11 cellular contexts compared by ENCODE assay signal in the genomic region with DNA sequence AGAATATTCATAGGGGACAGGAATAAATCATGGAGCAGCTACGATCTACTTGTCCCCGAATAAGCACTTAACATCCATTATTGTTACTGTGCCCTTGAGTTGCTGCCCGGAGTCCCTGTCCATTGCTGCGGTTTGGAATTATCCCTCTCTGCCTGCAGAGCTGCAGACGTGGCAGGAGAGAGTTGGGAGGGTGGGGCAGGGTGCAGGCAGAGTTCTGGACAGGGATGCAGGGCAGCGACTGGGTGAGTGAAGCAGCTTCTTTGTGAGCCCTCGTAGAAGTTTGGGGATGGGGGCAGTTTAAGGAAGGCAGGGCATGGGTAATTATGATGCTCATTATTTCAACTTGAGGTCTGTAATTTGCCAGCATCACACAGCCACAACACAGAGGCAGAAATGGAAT. TPM values are rescaled to one million over a fixed set of nuclear protein-coding genes. Genes with fewer than 3 reads are reported as not detected.
DNase-seq lines count a peak whose midpoint lies in the region; ATAC-seq lines count a peak whose summit lies in the region.
"Had no signal": no experiment of that assay in that cellular context is flagged by ENCODE, and none has a peak within 500 bp of the region (broad histone marks: within the 10 kb centered on the region; RNA-seq: fewer than 3 reads in every experiment).

No MANE protein-coding gene starts in this region.

- H3K9me3 ChIP-seq in SJCRH30 (replicated peaks) (no peaks in the 10 kb centered on the region), right cardiac atrium (ENCODE audit: control insufficient read depth, low read length) (no peaks in the 10 kb centered on the region)

- H3K4me1 ChIP-seq in SJCRH30 (peaks cover 13% of the 10 kb centered on the region), right cardiac atrium (ENCODE audit: control insufficient read depth, insufficient read depth, low read length) (peaks cover 4% of the 10 kb centered on the region)

- ATAC-seq in GM18511 (IDR thresholded peaks at IDR 0.05; ENCODE audit: unreplicated experiment) (peak; percentile 5), HG02571 (IDR thresholded peaks at IDR 0.05; ENCODE audit: unreplicated experiment) (peak; percentile 10), HG02763 (IDR thresholded peaks at IDR 0.05; ENCODE audit: unreplicated experiment) (no peak), right cardiac atrium (no peak)

- no peaks in the 10 kb centered on the region for H3K27me3 ChIP-seq in SJCRH30
- H3K27me3 ChIP-seq in H7 (ENCODE audit: control insufficient read depth, insufficient read depth, low read length): no peaks in the 10 kb centered on the region
- no peaks in the 10 kb centered on the region for H3K27me3 ChIP-seq in right cardiac atrium (ENCODE audit: control insufficient read depth, insufficient read depth)

- no peak overlapping the region for H3K27ac ChIP-seq in SJCRH30
- H3K27ac ChIP-seq in right cardiac atrium (ENCODE audit: low read length): no peak overlapping the region

- H3K4me3 ChIP-seq in SJCRH30: peak overlapping the region; percentile 44
- H3K4me3 ChIP-seq in H7 (ENCODE audit: insufficient read depth, low read depth, low read length): no peak overlapping the region
- no peak overlapping the region for H3K4me3 ChIP-seq in right cardiac atrium (ENCODE audit: low read length)

- intact Hi-C loops in right cardiac atrium (cut with DNase I): loop anchor here in 2 of 4 donors (2.0 to 5.0 kb wide), 2 partner anchors 180 to 184 kb away; no protein-coding TSS in a partner anchor

- DNase-seq in SJCRH30 (peak; percentile 24 to 38), myocyte (ENCODE audit: low read depth) (peak; percentile 72), NCI-H748 treated with DMSO at 0.1 percent for 48 hours (lab: John Stamatoyannopoulos, UW) (no peak), H7 (no peak), right cardiac atrium (no peak)
- DNase-seq: natural killer cell had no signal

- no peaks in the 10 kb centered on the region for H3K36me3 ChIP-seq in SJCRH30
- no peaks in the 10 kb centered on the region for H3K36me3 ChIP-seq in H7 (replicated peaks; ENCODE audit: control insufficient read depth, insufficient read depth, low read length)

- 31% methylated on average over 7 of the region's 7 CpGs for WGBS in right cardiac atrium

RNA-seq across cellular contexts. Expression of a gene that starts 52.6 kb away (rescaled TPM):
- total RNA-seq in SJCRH30 (2014; rRNA removed; shearing (Covaris generic)): 26.2 and 27.4 TPM in 2 replicates
- total RNA-seq in myocyte: 67.4 and 78.1 TPM in 2 replicates
- polyA plus RNA-seq in myocyte (2012): 3.5 TPM
- total RNA-seq in H7 (2014; rRNA removed; shearing (Covaris generic)): 26.9 and 28.5 TPM in 2 replicates
- 10 to 100 TPM in 1 of 4 donors, 1 to 10 TPM in 3; 8.2 to 20.1 (median 9.4) TPM for total RNA-seq in right cardiac atrium
- polyA plus RNA-seq in right cardiac atrium: 2.0 TPM
- total RNA-seq: CD8-positive, alpha-beta T cell; T-helper 2 cell treated with Interferon-gamma antibody and Interleukin-4, amounts not matched to agents 100 ng/mL and 5 ng/mL, for 36 hours had no signal

Comparison
In these comparisons a context has a peak if more than half of its experiments do, and no peak if none do; other contexts are left out.
1. ATAC-seq: peak in GM18511 (single experiment) and HG02571 (single experiment); none in HG02763 (single experiment) and right cardiac atrium (0 of 2).
2. DNase-seq: peak in SJCRH30 (2 of 2) and myocyte (single experiment); none in NCI-H748 treated with DMSO at 0.1 percent for 48 hours (single experiment), H7 (single experiment) and right cardiac atrium (0 of 3).